In genomic region chr7:86989407-86989806, GRCh38 we compare ENCODE assay signal across 27 cellular contexts.
"Had no signal": no experiment of that assay in that cellular context is flagged by ENCODE, and none has a peak within 500 bp of the region (broad histone marks: within the 10 kb centered on the region; RNA-seq: fewer than 3 reads in every experiment).

No MANE protein-coding gene starts in this region.

- H3K27me3 Mint-ChIP-seq: dendritic cell treated with granulocyte-macrophage colony-stimulating factor and Interleukin-4, amounts not matched to agents 40 ng/mL and 50 ng/mL, for 4 days; effector memory CD8-positive, alpha-beta T cell had no signal

- H3K4me2 ChIP-seq: hepatocyte had no signal

- H3K27me3 ChIP-seq: colonic mucosa, esophagus squamous epithelium, gastrocnemius medialis, heart left ventricle, hepatocyte, left lung had no signal

- H3K27ac Mint-ChIP-seq: dendritic cell treated with granulocyte-macrophage colony-stimulating factor and Interleukin-4, amounts not matched to agents 40 ng/mL and 50 ng/mL, for 4 days; effector memory CD8-positive, alpha-beta T cell; endodermal cell; immature natural killer cell; mesothelial cell of epicardium; naive B cell had no signal

- DNase-seq: colonic mucosa; cortex of kidney; effector CD8-positive, alpha-beta T cell; effector memory CD8-positive, alpha-beta T cell; endodermal cell; erythroblast; esophagus squamous epithelium; foreskin fibroblast; foreskin melanocyte; gastrocnemius medialis; heart left ventricle; hypothalamus; immature natural killer cell; islet precursor cell; left cardiac atrium; left lung; left ventricle myocardium superior; lower lobe of right lung; mesenchymal stem cell; mucosa of descending colon; naive B cell had no signal

- H3K27ac ChIP-seq: colonic mucosa, epithelial cell of prostate, esophagus squamous epithelium, gastrocnemius medialis, heart left ventricle, hepatocyte, left lung, lower lobe of right lung had no signal

- H3K4me1 Mint-ChIP-seq: immature natural killer cell, naive B cell had no signal

- ATAC-seq: effector memory CD8-positive, alpha-beta T cell; esophagus mucosa; gastrocnemius medialis; heart left ventricle; left cardiac atrium; left lung; left ventricle myocardium superior; lower lobe of right lung; mucosa of descending colon had no signal

- H3K4me3 Mint-ChIP-seq: dendritic cell treated with granulocyte-macrophage colony-stimulating factor and Interleukin-4, amounts not matched to agents 40 ng/mL and 50 ng/mL, for 4 days; effector memory CD8-positive, alpha-beta T cell; endodermal cell; immature natural killer cell; mesothelial cell of epicardium; naive B cell had no signal

- H3K36me3 Mint-ChIP-seq: immature natural killer cell had no signal

- H3K9me3 ChIP-seq: colonic mucosa, gastrocnemius medialis had no signal

- FAIRE-seq: endometrium had no signal

- H2AFZ ChIP-seq: hepatocyte had no signal

- H3K4me3 ChIP-seq: colonic mucosa, esophagus squamous epithelium, gastrocnemius medialis, heart left ventricle, hepatocyte, left lung, lower lobe of right lung, mucosa of descending colon had no signal

- H3K36me3 ChIP-seq: colonic mucosa, esophagus squamous epithelium, gastrocnemius medialis, heart left ventricle, left lung, lower lobe of right lung had no signal

- H3K4me1 ChIP-seq: colonic mucosa, gastrocnemius medialis had no signal
